20 cellular contexts compared by ENCODE assay signal in genomic region chr10:99506416-99506815, GRCh38. TPM values are rescaled to one million over a fixed set of nuclear protein-coding genes. Genes with fewer than 3 reads are reported as not detected.
DNase-seq lines count a peak whose midpoint lies in the region; TF ChIP-seq lines count a peak whose summit lies in the region.
"Had no signal": no experiment of that assay in that cellular context is flagged by ENCODE, and none has a peak within 500 bp of the region (broad histone marks: within the 10 kb centered on the region; RNA-seq: fewer than 3 reads in every experiment).

No MANE protein-coding gene starts in this region.

- H3K36me3 ChIP-seq in trophoblast cell (ENCODE audit: control insufficient read depth in 1 of 2, insufficient read depth in 2 of 2, low read length in 2 of 2) (no peaks in the 10 kb centered on the region), endodermal cell (ENCODE audit: control insufficient read depth, insufficient read depth, low read length) (no peaks in the 10 kb centered on the region)

- no peak overlapping the region for H2BK5ac ChIP-seq in trophoblast cell (ENCODE audit: low read depth, low read length, poor library complexity)

- H3K4me2 ChIP-seq in trophoblast cell (ENCODE audit: low read length), result no peak overlapping the region
- H3K4me2 ChIP-seq: GM23338 had no signal

- H2AK5ac ChIP-seq in trophoblast cell (ENCODE audit: low read length), result no peak overlapping the region

- H3K4me1 ChIP-seq in trophoblast cell (ENCODE audit: control insufficient read depth in 1 of 2, insufficient read depth in 2 of 2, low read length in 2 of 2), result no peaks in the 10 kb centered on the region
- no peaks in the 10 kb centered on the region for H3K4me1 ChIP-seq in endodermal cell (ENCODE audit: control insufficient read depth, insufficient read depth, low read length)

- H3K9ac ChIP-seq in trophoblast cell (ENCODE audit: low read length), result no peak overlapping the region
- no peak overlapping the region for H3K9ac ChIP-seq in endodermal cell (ENCODE audit: extremely low read depth, low read length, poor library complexity, severe bottlenecking)

- no peaks in the 10 kb centered on the region for H3K9me3 Mint-ChIP-seq in endodermal cell
- H3K9me3 Mint-ChIP-seq: GM23338, H9, HFFc6 had no signal

- no peak overlapping the region for H3K27ac ChIP-seq in trophoblast cell (ENCODE audit: low read depth, low read length)
- no peak overlapping the region for H3K27ac ChIP-seq in endodermal cell (ENCODE audit: low read depth, low read length)

- no peak overlapping the region for H3K18ac ChIP-seq in trophoblast cell (ENCODE audit: low read length)

- DNase-seq in HT1080 (ENCODE audit: low read depth) (peak; percentile 81), NCI-H226 (peak; percentile 37), trophoblast cell (peak; percentile 30 to 36), germinal center (ENCODE audit: low spot score) (no peak), endodermal cell (no peak), NCI-H1694 treated with DMSO at 0.1 percent for 48 hours (lab: John Stamatoyannopoulos, UW) (no peak)
- DNase-seq: C1 segment of cervical spinal cord; Calu3; CD4-positive, alpha-beta memory T cell; COR-L47; DMS53; DMS79 treated with DMSO at 0.1 percent for 48 hours; GF-D8; H9; HFFc6 had no signal

- no peak overlapping the region for H2BK120ac ChIP-seq in trophoblast cell (ENCODE audit: insufficient read depth, low read length, poor library complexity)

- no CpG with 5 or more reads among the region's 1 CpG for WGBS in trophoblast cell (ENCODE audit: extremely low coverage, insufficient coverage, insufficient read length)
- WGBS in endodermal cell (ENCODE audit: insufficient coverage in 1 of 2, insufficient read length in 1 of 2), 2 experiments, result 100% methylated on average over 1 of the region's 1 CpG; no CpG with 5 or more reads in 1 of the 2 experiments

- H3K14ac ChIP-seq in trophoblast cell (ENCODE audit: low read length), result no peak overlapping the region

- H3K27me3 Mint-ChIP-seq in endodermal cell (ENCODE audit: insufficient read depth), result peaks cover 87% of the 10 kb centered on the region

- H3K4me1 Mint-ChIP-seq in endodermal cell, result no peaks in the 10 kb centered on the region
- H3K4me1 Mint-ChIP-seq: CD4-positive, alpha-beta memory T cell; GM23338; H9 had no signal

- H3K23ac ChIP-seq in trophoblast cell (ENCODE audit: low read length), result no peak overlapping the region

- no peak overlapping the region for H4K91ac ChIP-seq in trophoblast cell (ENCODE audit: low read depth, low read length)

- no peaks in the 10 kb centered on the region for H3K36me3 Mint-ChIP-seq in endodermal cell (ENCODE audit: low read depth)
- H3K36me3 Mint-ChIP-seq: CD4-positive, alpha-beta memory T cell had no signal

- no peak overlapping the region for H4K12ac ChIP-seq in trophoblast cell (ENCODE audit: low read depth, low read length)

- H3K27me3 ChIP-seq in trophoblast cell (ENCODE audit: insufficient read depth, low read length) (no peaks in the 10 kb centered on the region), endodermal cell (ENCODE audit: control insufficient read depth, insufficient read depth, low read length, poor library complexity, severe bottlenecking) (peaks cover 98% of the 10 kb centered on the region)

- H2BK12ac ChIP-seq in trophoblast cell (ENCODE audit: low read length), result no peak overlapping the region

- no peaks in the 10 kb centered on the region for H3K9me3 ChIP-seq in trophoblast cell (ENCODE audit: insufficient read depth, low read depth, low read length)
- no peaks in the 10 kb centered on the region for H3K9me3 ChIP-seq in endodermal cell (ENCODE audit: control insufficient read depth, low read length)

- H3K4me3 Mint-ChIP-seq in endodermal cell, result no peak overlapping the region
- H3K4me3 Mint-ChIP-seq: CD4-positive, alpha-beta memory T cell; GM23338; H9; HFFc6 had no signal

- no peak overlapping the region for H4K8ac ChIP-seq in trophoblast cell (ENCODE audit: low read depth, low read length)

- H3K79me1 ChIP-seq in trophoblast cell (ENCODE audit: low read length), result no peaks in the 10 kb centered on the region

- no peak overlapping the region for H3K4me3 ChIP-seq in trophoblast cell (ENCODE audit: low read depth, low read length)
- no peak overlapping the region for H3K4me3 ChIP-seq in endodermal cell (ENCODE audit: low read length)
- H3K4me3 ChIP-seq: GM23338 had no signal

- no peak overlapping the region for H3K4ac ChIP-seq in trophoblast cell (ENCODE audit: low read depth, low read length)

- TF ChIP-seq CTCF in endodermal cell (conservative IDR thresholded peaks at IDR 0.05), result no peak

- no peak overlapping the region for H2AFZ ChIP-seq in trophoblast cell (ENCODE audit: insufficient read depth, low read length, poor library complexity)
- H2AFZ ChIP-seq: GM23338 had no signal

- H3K27ac Mint-ChIP-seq in endodermal cell, result no peak overlapping the region
- H3K27ac Mint-ChIP-seq: CD4-positive, alpha-beta memory T cell; GM23338; H9; HFFc6 had no signal

- H3K79me2 ChIP-seq in trophoblast cell (ENCODE audit: control insufficient read depth, insufficient read depth, low read length, poor library complexity), result no peaks in the 10 kb centered on the region

RNA-seq across cellular contexts. Expression of gene NKX2-3, which starts 26.3 kb away (rescaled TPM):
- total RNA-seq in HT1080 (2014; rRNA removed; shearing (Covaris generic)), result not detected in 2 replicates
- polyA plus RNA-seq in HT1080 (2015; cell fraction: cytosol; rRNA removed), result not detected in 2 replicates
- not detected in 2 replicates for polyA plus RNA-seq in HT1080 (2015; cell fraction: nucleus; rRNA removed)
- 6.7 and 7.6 TPM in 2 replicates for polyA plus RNA-seq in trophoblast cell (2013)
- not detected for total RNA-seq in endodermal cell
- not detected for polyA plus RNA-seq in endodermal cell (2013, experiment 1 of 2)
- polyA plus RNA-seq in endodermal cell (2013, experiment 2 of 2), result not detected
- total RNA-seq: A673; Calu3; CD4-positive, alpha-beta memory T cell; G401; GM23338; H4; H9; HFFc6 had no signal
- polyA plus RNA-seq: BJ, GM23338 had no signal

Comparison
In these comparisons a context has a peak if more than half of its experiments do, and no peak if none do; other contexts are left out.
1. DNase-seq: peak in HT1080 (single experiment), NCI-H226 (single experiment) and trophoblast cell (2 of 2); none in germinal center (single experiment), endodermal cell (single experiment) and NCI-H1694 treated with DMSO at 0.1 percent for 48 hours (single experiment).